Comparison of ENCODE assay signal across 8 cellular contexts in genomic region chr2:192500550-192501200, GRCh38.
DNase-seq lines count a peak whose midpoint lies in the region; ATAC-seq lines count a peak whose summit lies in the region.

No MANE protein-coding gene starts in this region.

- H4K8ac ChIP-seq in neuronal stem cell (ENCODE audit: low read depth, low read length) = no peak overlapping the region

- no peaks in the 10 kb centered on the region for H3K27me3 Mint-ChIP-seq in activated CD4-positive, alpha-beta T cell treated with anti-CD3 and anti-CD28 coated beads for 36 hours

- H3K27me3 ChIP-seq in neuronal stem cell (ENCODE audit: control insufficient read depth in 3 of 3, insufficient read depth in 3 of 3, low read depth in 1 of 3, low read length in 3 of 3) = no peaks in the 10 kb centered on the region

- no peak overlapping the region for H4K91ac ChIP-seq in neuronal stem cell (ENCODE audit: low read depth, low read length, poor library complexity)

- H3K4me3 ChIP-seq in neuronal stem cell (ENCODE audit: low read length in 2 of 2) = no peak overlapping the region

- H3K36me3 Mint-ChIP-seq in activated CD4-positive, alpha-beta T cell treated with anti-CD3 and anti-CD28 coated beads for 36 hours (ENCODE audit: low read depth) = no peaks in the 10 kb centered on the region

- H2AFZ ChIP-seq in neuronal stem cell (ENCODE audit: low read length) = no peak overlapping the region

- H2BK12ac ChIP-seq in neuronal stem cell (ENCODE audit: low read length) = no peak overlapping the region

- H3K9me3 Mint-ChIP-seq in activated CD4-positive, alpha-beta T cell treated with anti-CD3 and anti-CD28 coated beads for 36 hours (ENCODE audit: low read depth) = no peaks in the 10 kb centered on the region

- H3K4me2 ChIP-seq in neuronal stem cell (ENCODE audit: insufficient read depth, low read length, poor library complexity, severe bottlenecking) = no peak overlapping the region

- H3K4me3 Mint-ChIP-seq in activated CD4-positive, alpha-beta T cell treated with anti-CD3 and anti-CD28 coated beads for 36 hours = no peak overlapping the region

- no peak overlapping the region for H2BK15ac ChIP-seq in neuronal stem cell (ENCODE audit: low read length)

- H3K23ac ChIP-seq in neuronal stem cell (ENCODE audit: low read depth, low read length, poor library complexity) = no peak overlapping the region

- CTCF ChIA-PET in activated CD4-positive, alpha-beta T cell treated with anti-CD3 and anti-CD28 coated beads for 36 hours (lab: Charles Lee) = interaction anchor here (0.6 kb wide), 2 partner anchors 1193 to 1436 kb away, joined by 3 read pairs; no protein-coding TSS in a partner anchor

- H2BK120ac ChIP-seq in neuronal stem cell (ENCODE audit: low read depth, low read length) = no peak overlapping the region

- POLR2A ChIA-PET in activated CD4-positive, alpha-beta T cell treated with anti-CD3 and anti-CD28 coated beads for 36 hours (lab: Charles Lee) = no interaction called here

- no peak overlapping the region for H3K9ac ChIP-seq in neuronal stem cell (ENCODE audit: low read depth, low read length, poor library complexity)

- no peak overlapping the region for H3K4ac ChIP-seq in neuronal stem cell (ENCODE audit: low read length)

- H3K9me3 ChIP-seq in neuronal stem cell (replicated peaks in 1 of 2; ENCODE audit: control insufficient read depth in 2 of 2, insufficient read depth in 1 of 2, low read depth in 1 of 2, low read length in 2 of 2) = no peaks in the 10 kb centered on the region

- peak; percentile 99 for ATAC-seq in activated CD4-positive, alpha-beta T cell treated with anti-CD3 and anti-CD28 coated beads for 36 hours
- ATAC-seq in HG03139 (IDR thresholded peaks at IDR 0.05; ENCODE audit: unreplicated experiment) = peak; percentile 56
- ATAC-seq in GM21737 (IDR thresholded peaks at IDR 0.05; ENCODE audit: unreplicated experiment) = no peak

- no CpG with 5 or more reads among the region's 3 CpGs for WGBS in neuronal stem cell (ENCODE audit: extremely low coverage in 2 of 2, insufficient read length in 2 of 2, insufficient replicate concordance in 1 of 2), 2 donors

- peaks cover 6% of the 10 kb centered on the region for H3K4me1 Mint-ChIP-seq in activated CD4-positive, alpha-beta T cell treated with anti-CD3 and anti-CD28 coated beads for 36 hours

- H3K18ac ChIP-seq in neuronal stem cell (ENCODE audit: low read length) = no peak overlapping the region

- no peak overlapping the region for H2AK5ac ChIP-seq in neuronal stem cell (ENCODE audit: low read depth, low read length)

- no peak overlapping the region for H2BK5ac ChIP-seq in neuronal stem cell (ENCODE audit: low read length)

- DNase-seq in activated CD4-positive, alpha-beta T cell treated with anti-CD3 and anti-CD28 coated beads for 36 hours = peak; percentile 72
- DNase-seq in activated CD4-positive, alpha-beta T cell treated with anti-CD3 and anti-CD28 coated beads, Interleukin-2, amount 50 U/mL, for 4 hours = no peak
- peak; percentile 2 for DNase-seq in activated T-helper 9 cell treated with anti-CD3 and anti-CD28 coated beads, Interleukin-2, amount 50 U/mL, for 16 hours (ENCODE audit: low read depth)
- DNase-seq in renal cortical epithelial cell (ENCODE audit: low read depth) = peak; percentile 98
- no peak for DNase-seq in COLO668 (lab: John Stamatoyannopoulos, UW; ENCODE audit: unreplicated experiment)
- no peak for DNase-seq in neuronal stem cell (ENCODE audit: low spot score)

- H3K79me1 ChIP-seq in neuronal stem cell (ENCODE audit: low read depth, low read length) = no peaks in the 10 kb centered on the region

- H3K4me1 ChIP-seq in neuronal stem cell (ENCODE audit: control insufficient read depth in 2 of 2, insufficient read depth in 1 of 2, low read depth in 1 of 2, low read length in 2 of 2) = no peaks in the 10 kb centered on the region

- H3K14ac ChIP-seq in neuronal stem cell (ENCODE audit: low read length) = no peak overlapping the region

- H3K27ac ChIP-seq in neuronal stem cell (replicated peaks; ENCODE audit: low read length) = no peak overlapping the region

- intact Hi-C loops in activated CD4-positive, alpha-beta T cell treated with anti-CD3 and anti-CD28 coated beads for 36 hours (cut with DNase I, micrococcal nuclease) = no loop called here

- no peak overlapping the region for H3K27ac Mint-ChIP-seq in activated CD4-positive, alpha-beta T cell treated with anti-CD3 and anti-CD28 coated beads for 36 hours

- H3K36me3 ChIP-seq in neuronal stem cell (replicated peaks in 1 of 2; ENCODE audit: control insufficient read depth in 2 of 2, insufficient read depth in 2 of 2, low read length in 2 of 2) = no peaks in the 10 kb centered on the region

Comparison
In these comparisons a context has a peak if more than half of its experiments do, and no peak if none do; other contexts are left out.
1. DNase-seq: peak in activated CD4-positive, alpha-beta T cell treated with anti-CD3 and anti-CD28 coated beads for 36 hours (single experiment), activated T-helper 9 cell treated with anti-CD3 and anti-CD28 coated beads, Interleukin-2, amount 50 U/mL, for 16 hours (single experiment) and renal cortical epithelial cell (single experiment); none in activated CD4-positive, alpha-beta T cell treated with anti-CD3 and anti-CD28 coated beads, Interleukin-2, amount 50 U/mL, for 4 hours (0 of 2), COLO668 (single experiment) and neuronal stem cell (single experiment).